Comparison of ENCODE assay signal across 18 cellular contexts in the genomic region with DNA sequence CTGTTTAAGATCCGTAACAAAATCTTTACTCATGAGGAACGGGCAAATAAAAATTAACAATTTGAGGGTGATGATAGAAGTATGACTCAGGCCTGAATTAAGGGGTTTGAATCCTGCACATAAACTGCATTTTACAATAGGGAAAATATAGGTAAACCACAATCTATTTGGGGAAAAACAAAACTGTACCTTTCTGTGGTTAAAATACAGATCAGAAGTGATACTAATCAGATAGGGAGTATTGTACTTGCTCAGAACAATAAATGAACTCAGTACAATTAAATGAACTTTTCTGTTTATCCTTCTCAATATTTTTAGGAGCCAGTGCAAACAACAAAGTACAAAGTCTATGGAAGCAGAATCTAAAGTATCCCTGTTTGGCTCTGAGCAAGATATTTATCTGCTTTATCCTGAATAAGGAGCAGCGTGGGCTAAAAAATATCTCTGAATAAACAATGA.
A peak's percentile ranks its signal among the peaks of the same experiment; 100 is the strongest.
DNase-seq lines count a peak whose midpoint lies in the region; ATAC-seq, FAIRE-seq and TF ChIP-seq lines count a peak whose summit lies in the region.
"Had no signal": no experiment of that assay in that cellular context is flagged by ENCODE, and none has a peak within 500 bp of the region (broad histone marks: within the 10 kb centered on the region; RNA-seq: fewer than 3 reads in every experiment).

No MANE protein-coding gene starts in this region.

- H3K4me3 Mint-ChIP-seq in nephron = no peak overlapping the region
- H3K4me3 Mint-ChIP-seq: CD4-positive, CD25-positive, alpha-beta regulatory T cell had no signal

- peak overlapping the region; percentile 45; the same call in 2 of the 3 replicates for H3K4me2 ChIP-seq in A549
- no peak overlapping the region for H3K4me2 ChIP-seq in endothelial cell of umbilical vein (ENCODE audit: insufficient read depth, low read length)

- dilution Hi-C loops in endothelial cell of umbilical vein (cut with MboI; ENCODE audit: extremely low pct_ligation_motif_present, low sequenced_read_pairs) = no loop called here

- H3K27me3 Mint-ChIP-seq in nephron (ENCODE audit: low read depth) = no peaks in the 10 kb centered on the region
- H3K27me3 Mint-ChIP-seq: CD4-positive, CD25-positive, alpha-beta regulatory T cell had no signal

- TF ChIP-seq EP300 in A549 (IDR thresholded peaks at IDR 0.05) = no peak

- H3K27me3 ChIP-seq in endothelial cell of umbilical vein (ENCODE audit: control insufficient read depth in 2 of 2, insufficient read depth in 2 of 2, low read length in 2 of 2) = no peaks in the 10 kb centered on the region

- H3K79me2 ChIP-seq in endothelial cell of umbilical vein (ENCODE audit: control insufficient read depth, insufficient read depth, low read length) = no peaks in the 10 kb centered on the region

- no peak overlapping the region for H3K27ac ChIP-seq in A549
- H3K27ac ChIP-seq in endothelial cell of umbilical vein (ENCODE audit: insufficient read depth, low read depth, low read length) = no peak overlapping the region
- H3K27ac ChIP-seq: GM23248 had no signal

- no peaks in the 10 kb centered on the region for H3K9me3 Mint-ChIP-seq in nephron

- no peaks in the 10 kb centered on the region for H3K36me3 Mint-ChIP-seq in nephron (ENCODE audit: low read depth)
- H3K36me3 Mint-ChIP-seq: CD4-positive, CD25-positive, alpha-beta regulatory T cell had no signal

- BruUV-seq in endothelial cell of umbilical vein (replicated peaks; lab: Mats Ljungman, UMichigan) = no TSS peak

- no peaks in the 10 kb centered on the region for H3K9me1 ChIP-seq in endothelial cell of umbilical vein (replicated peaks; ENCODE audit: control insufficient read depth, extremely low read depth, insufficient read depth, low read length)

- H3K4me1 ChIP-seq in A549 = peaks cover 24% of the 10 kb centered on the region; the same call in 2 of the 3 replicates
- H3K4me1 ChIP-seq in endothelial cell of umbilical vein (ENCODE audit: control insufficient read depth, extremely low read depth, insufficient read depth, low read length) = no peaks in the 10 kb centered on the region

- H4K20me1 ChIP-seq in endothelial cell of umbilical vein (replicated peaks; ENCODE audit: control insufficient read depth, extremely low read depth, insufficient read depth, low read length) = no peaks in the 10 kb centered on the region

- no peak overlapping the region for H3K9ac ChIP-seq in endothelial cell of umbilical vein (replicated peaks; ENCODE audit: extremely low read depth, insufficient read depth, low read length)
- H3K9ac ChIP-seq: GM23248 had no signal

- no peak for DNase-seq in A549 (ENCODE audit: low read depth in 1 of 2, low spot score in 1 of 2)
- DNase-seq in LoVo (ENCODE audit: low spot score) = peak; percentile 11
- peak; percentile 51 for DNase-seq in endothelial cell of umbilical vein (ENCODE audit: low read depth, low spot score)
- no peak for DNase-seq in GM19239 (ENCODE audit: insufficient read length, low spot score)
- DNase-seq: CD4-positive, CD25-positive, alpha-beta regulatory T cell; DMS79; GM23248; Kasumi-1; NCI-H146; NCI-H2227 treated with DMSO at 0.1 percent for 48 hours; NCI-H526 treated with DMSO at 0.1 percent for 48 hours; NK-92 treated with Interleukin-12 subunit alpha and Interleukin-12 subunit beta, amount 100 ng/mL, for 24 hours had no signal

- CTCF ChIA-PET in A549 (lab: Yijun Ruan, JAX) (no interaction called here), endothelial cell of umbilical vein (lab: Charles Lee) (no interaction called here)

- ATAC-seq in A549 (no peak; a peak in 1 of 6 replicates), GM19328 (IDR thresholded peaks at IDR 0.05; ENCODE audit: unreplicated experiment) (no peak), GM21526 (IDR thresholded peaks at IDR 0.05; ENCODE audit: low FRiP score, unreplicated experiment) (no peak), HG03139 (IDR thresholded peaks at IDR 0.05; ENCODE audit: unreplicated experiment) (no peak)
- ATAC-seq: GM12878 had no signal

- H3K9me3 ChIP-seq in A549 (no peaks in the 10 kb centered on the region), endothelial cell of umbilical vein (replicated peaks; ENCODE audit: control insufficient read depth, insufficient read depth, low read length) (no peaks in the 10 kb centered on the region)

- no peaks in the 10 kb centered on the region for H3K36me3 ChIP-seq in endothelial cell of umbilical vein (ENCODE audit: control insufficient read depth in 2 of 2, extremely low read depth in 1 of 2, insufficient read depth in 2 of 2, low read length in 2 of 2)

- TF ChIP-seq RAD21 in A549 (conservative IDR thresholded peaks at IDR 0.05 in 1 of 2, IDR thresholded peaks at IDR 0.05 in 1 of 2) = no peak

- no peak for FAIRE-seq in A549 (lab: Jason Lieb, UNC)
- no peak for FAIRE-seq in endothelial cell of umbilical vein (lab: Jason Lieb, UNC)
- FAIRE-seq in GM19239 (lab: Jason Lieb, UNC) = no peak
- FAIRE-seq: GM12878, GM18507 had no signal

- intact Hi-C loops in endothelial cell of umbilical vein (cut with micrococcal nuclease) = no loop called here

- H2AFZ ChIP-seq in endothelial cell of umbilical vein (ENCODE audit: low read depth, low read length) = no peak overlapping the region
- H2AFZ ChIP-seq: GM23248 had no signal

- POLR2A ChIA-PET in A549 (lab: Yijun Ruan, JAX) (no interaction called here), endothelial cell of umbilical vein (lab: Charles Lee) (no interaction called here)

- TF ChIP-seq POLR2A in A549 (IDR thresholded peaks at IDR 0.05; ENCODE audit: low read length) (no peak), endothelial cell of umbilical vein (IDR thresholded peaks at IDR 0.05; ENCODE audit: low read depth, low read length) (no peak)

- peaks cover 13% of the 10 kb centered on the region for H3K4me1 Mint-ChIP-seq in nephron
- H3K4me1 Mint-ChIP-seq: CD4-positive, CD25-positive, alpha-beta regulatory T cell had no signal

- 26% methylated on average over 3 of the region's 3 CpGs for WGBS in A549 (ENCODE audit: missing lambda C conversion rate)

- TF ChIP-seq CTCF in A549 (IDR thresholded peaks at IDR 0.05) (no peak), endothelial cell of umbilical vein (IDR thresholded peaks at IDR 0.05; ENCODE audit: extremely low read depth in 1 of 2, insufficient read depth in 1 of 2, low read depth in 1 of 2, low read length in 2 of 2) (no peak), nephron (IDR thresholded peaks at IDR 0.05; ENCODE audit: unreplicated experiment in 3 of 3) (no peak)

- peak overlapping the region in 2 of 3 experiments; percentile 30 to 68 for H3K27ac Mint-ChIP-seq in nephron
- H3K27ac Mint-ChIP-seq: CD4-positive, CD25-positive, alpha-beta regulatory T cell had no signal

- H3K4me3 ChIP-seq in A549 (no peak overlapping the region), endothelial cell of umbilical vein (replicated peaks in 1 of 3; ENCODE audit: insufficient read depth in 1 of 3, low read depth in 1 of 3, low read length in 3 of 3) (no peak overlapping the region)
- H3K4me3 ChIP-seq: GM12878, GM23248 had no signal

TF ChIP-seq in A549, 52 proteins besides CTCF, POLR2A, EP300 and RAD21:
- TF ChIP-seq ZSCAN20 (CRISPR knock-in tag; IDR thresholded peaks at IDR 0.05) (no peak), HOXB5 (CRISPR knock-in tag; IDR thresholded peaks at IDR 0.05) (no peak)
- TF ChIP-seq, protein P1, sequence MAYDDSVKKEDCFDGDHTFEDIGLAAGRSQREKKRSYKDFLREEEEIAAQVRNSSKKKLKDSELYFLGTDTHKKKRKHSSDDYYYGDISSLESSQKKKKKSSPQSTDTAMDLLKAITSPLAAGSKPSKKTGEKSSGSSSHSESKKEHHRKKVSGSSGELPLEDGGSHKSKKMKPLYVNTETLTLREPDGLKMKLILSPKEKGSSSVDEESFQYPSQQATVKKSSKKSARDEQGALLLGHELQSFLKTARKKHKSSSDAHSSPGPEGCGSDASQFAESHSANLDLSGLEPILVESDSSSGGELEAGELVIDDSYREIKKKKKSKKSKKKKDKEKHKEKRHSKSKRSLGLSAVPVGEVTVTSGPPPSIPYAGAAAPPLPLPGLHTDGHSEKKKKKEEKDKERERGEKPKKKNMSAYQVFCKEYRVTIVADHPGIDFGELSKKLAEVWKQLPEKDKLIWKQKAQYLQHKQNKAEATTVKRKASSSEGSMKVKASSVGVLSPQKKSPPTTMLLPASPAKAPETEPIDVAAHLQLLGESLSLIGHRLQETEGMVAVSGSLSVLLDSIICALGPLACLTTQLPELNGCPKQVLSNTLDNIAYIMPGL (CRISPR knock-in tag; IDR thresholded peaks at IDR 0.05; ENCODE audit: borderline replicate concordance) = no peak

TF ChIP-seq in endothelial cell of umbilical vein, 7 proteins besides CTCF, POLR2A, EP300 and RAD21:
- no peak for TF ChIP-seq GATA2 (IDR thresholded peaks at IDR 0.05; ENCODE audit: insufficient read depth, insufficient read length, low read depth, low read length)
TF ChIP-seq in endothelial cell of umbilical vein: peak in this region for 0.

Comparison
In these comparisons a context has a peak if more than half of its experiments do, and no peak if none do; other contexts are left out.
1. DNase-seq: peak in LoVo (single experiment) and endothelial cell of umbilical vein (single experiment); none in A549 (0 of 2) and GM19239 (single experiment).